18 cellular contexts compared by ENCODE assay signal in the genomic region with DNA sequence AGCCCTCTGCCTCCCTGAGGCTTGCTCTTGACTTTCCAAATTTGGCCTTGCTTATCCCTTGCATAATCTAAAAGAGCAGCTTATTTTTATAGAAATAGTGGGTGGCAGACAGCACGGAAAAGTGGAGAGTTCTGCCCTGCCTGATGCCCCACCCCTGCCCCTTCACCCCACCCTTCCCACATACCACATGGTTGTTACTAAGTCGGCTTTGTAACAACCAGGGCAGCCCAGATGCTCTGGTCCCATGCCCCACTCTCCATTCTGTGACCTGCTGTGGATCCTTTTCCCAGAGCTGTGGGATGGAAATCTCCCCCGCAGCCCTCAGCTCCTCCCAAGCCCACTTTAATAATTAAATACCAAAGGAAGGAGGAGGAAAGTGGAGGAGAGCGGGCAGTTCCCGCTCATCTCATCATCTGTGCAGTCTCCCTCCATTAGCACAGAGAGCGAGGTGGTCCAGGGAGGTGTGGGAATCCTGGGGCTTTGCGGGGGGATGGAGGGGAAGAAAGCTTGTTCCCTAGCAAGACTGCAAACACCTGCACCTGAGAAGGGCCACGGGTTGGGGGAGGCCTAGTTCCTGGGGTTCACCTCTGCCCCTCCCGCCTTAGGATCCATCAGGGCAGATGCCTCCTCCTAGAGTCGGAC. TPM values are rescaled to one million over a fixed set of nuclear protein-coding genes. Genes with fewer than 3 reads are reported as not detected.
DNase-seq lines count a peak whose midpoint lies in the region; ATAC-seq and TF ChIP-seq lines count a peak whose summit lies in the region.
"Had no signal": no experiment of that assay in that cellular context is flagged by ENCODE, and none has a peak within 500 bp of the region (broad histone marks: within the 10 kb centered on the region; RNA-seq: fewer than 3 reads in every experiment).

No MANE protein-coding gene starts in this region.

- peaks cover 5% of the 10 kb centered on the region for H3K36me3 Mint-ChIP-seq in osteocyte (ENCODE audit: unreplicated experiment)
- H3K36me3 Mint-ChIP-seq: activated naive CD8-positive, alpha-beta T cell treated with anti-CD3 and anti-CD28 coated beads for 36 hours; CD4-positive, alpha-beta memory T cell; stimulated activated naive B cell treated with anti-CD40 and anti-IgM and Interleukin-4, amounts not matched to agents 10 μg/mL and 1 μg/mL and 100 μg/mL, for 72 hours had no signal

- H3K4me3 ChIP-seq in breast epithelium, result no peak overlapping the region
- H3K4me3 ChIP-seq in mammary epithelial cell (replicated peaks in 1 of 3; ENCODE audit: insufficient read depth in 1 of 3, low read depth in 2 of 3, low read length in 3 of 3), result no peak overlapping the region
- no peak overlapping the region for H3K4me3 ChIP-seq in vagina

- H3K4me1 Mint-ChIP-seq in osteocyte (ENCODE audit: unreplicated experiment), result peaks cover 59% of the 10 kb centered on the region
- H3K4me1 Mint-ChIP-seq: activated CD4-positive, alpha-beta T cell treated with anti-CD3 and anti-CD28 coated beads for 36 hours; activated naive CD8-positive, alpha-beta T cell treated with anti-CD3 and anti-CD28 coated beads for 36 hours; central memory CD8-positive, alpha-beta T cell; stimulated activated naive B cell treated with anti-CD40 and anti-IgM and Interleukin-4, amounts not matched to agents 10 μg/mL and 1 μg/mL and 100 μg/mL, for 72 hours had no signal

- peak overlapping the region; percentile 97 for H3K27ac Mint-ChIP-seq in osteocyte (ENCODE audit: unreplicated experiment)
- H3K27ac Mint-ChIP-seq: activated CD4-positive, alpha-beta T cell treated with anti-CD3 and anti-CD28 coated beads for 36 hours; activated naive CD8-positive, alpha-beta T cell treated with anti-CD3 and anti-CD28 coated beads for 36 hours; CD4-positive, alpha-beta memory T cell; stimulated activated naive B cell treated with anti-CD40 and anti-IgM and Interleukin-4, amounts not matched to agents 10 μg/mL and 1 μg/mL and 100 μg/mL, for 72 hours had no signal

- CTCF ChIA-PET in mammary epithelial cell (lab: Charles Lee; ENCODE audit: low non-redundant PET), result no interaction called here

- TF ChIP-seq CTCF in breast epithelium (IDR thresholded peaks at IDR 0.05) (no peak), mammary epithelial cell (conservative IDR thresholded peaks at IDR 0.05 in 1 of 2, IDR thresholded peaks at IDR 0.05 in 1 of 2; ENCODE audit: extremely low read depth in 1 of 2, insufficient read depth in 1 of 2, low read depth in 1 of 2, low read length in 2 of 2) (no peak), osteocyte (IDR thresholded peaks at IDR 0.05) (no peak), vagina (IDR thresholded peaks at IDR 0.05) (no peak)

- H4K20me1 ChIP-seq in mammary epithelial cell (ENCODE audit: insufficient read depth, low read length), result no peaks in the 10 kb centered on the region

- no peak overlapping the region for H3K4me2 ChIP-seq in mammary epithelial cell (ENCODE audit: insufficient read depth, low read depth, low read length)

- no peaks in the 10 kb centered on the region for H3K9me3 Mint-ChIP-seq in osteocyte (ENCODE audit: unreplicated experiment)
- H3K9me3 Mint-ChIP-seq: activated naive CD8-positive, alpha-beta T cell treated with anti-CD3 and anti-CD28 coated beads for 36 hours; CD4-positive, alpha-beta memory T cell; central memory CD8-positive, alpha-beta T cell; stimulated activated naive B cell treated with anti-CD40 and anti-IgM and Interleukin-4, amounts not matched to agents 10 μg/mL and 1 μg/mL and 100 μg/mL, for 72 hours had no signal

- no peaks in the 10 kb centered on the region for H3K9me3 ChIP-seq in breast epithelium
- no peaks in the 10 kb centered on the region for H3K9me3 ChIP-seq in mammary epithelial cell (replicated peaks; ENCODE audit: insufficient read depth, low read length)
- H3K9me3 ChIP-seq in vagina, result no peaks in the 10 kb centered on the region

- no peak for ATAC-seq in HG02759 (IDR thresholded peaks at IDR 0.05; ENCODE audit: unreplicated experiment)
- ATAC-seq: activated CD4-positive, alpha-beta T cell treated with anti-CD3 and anti-CD28 coated beads for 36 hours; stimulated activated naive B cell treated with anti-CD40 and anti-IgM and Interleukin-4, amounts not matched to agents 10 μg/mL and 1 μg/mL and 100 μg/mL, for 72 hours had no signal

- DNase-seq in breast epithelium (ENCODE audit: low spot score in 2 of 2) (peak in 1 of 2 donors; percentile 30), mammary epithelial cell (no peak), fibroblast of gingiva (ENCODE audit: low read depth) (peak; percentile 71), osteocyte (ENCODE audit: extremely low spot score, unreplicated experiment) (no peak), vagina (ENCODE audit: extremely low spot score in 2 of 2) (no peak), NCI-H226 (no peak), KG1 (lab: John Stamatoyannopoulos, UW) (no peak)
- DNase-seq: activated CD4-positive, alpha-beta T cell treated with anti-CD3 and anti-CD28 coated beads for 36 hours; activated naive CD8-positive, alpha-beta T cell treated with anti-CD3 and anti-CD28 coated beads for 36 hours; CD4-positive, alpha-beta memory T cell; EL; NCI-H1105 treated with DMSO at 0.1 percent for 48 hours; NCI-H345; stimulated activated naive B cell treated with anti-CD40 and anti-IgM and Interleukin-4, amounts not matched to agents 10 μg/mL and 1 μg/mL and 100 μg/mL, for 72 hours had no signal

- TF ChIP-seq POLR2A in breast epithelium (IDR thresholded peaks at IDR 0.05) (no peak), vagina (IDR thresholded peaks at IDR 0.05) (no peak)

- no peak overlapping the region for H3K4me3 Mint-ChIP-seq in osteocyte (ENCODE audit: unreplicated experiment)
- H3K4me3 Mint-ChIP-seq: activated CD4-positive, alpha-beta T cell treated with anti-CD3 and anti-CD28 coated beads for 36 hours; activated naive CD8-positive, alpha-beta T cell treated with anti-CD3 and anti-CD28 coated beads for 36 hours; CD4-positive, alpha-beta memory T cell; central memory CD8-positive, alpha-beta T cell; stimulated activated naive B cell treated with anti-CD40 and anti-IgM and Interleukin-4, amounts not matched to agents 10 μg/mL and 1 μg/mL and 100 μg/mL, for 72 hours had no signal

- WGBS in mammary epithelial cell (ENCODE audit: low coverage, missing lambda C conversion rate), result no CpG with 5 or more reads among the region's 10 CpGs

- intact Hi-C loops in breast epithelium (cut with DNase I; ENCODE audit: low total_unique reads), result no loop called here
- intact Hi-C loops in mammary epithelial cell (cut with micrococcal nuclease), result no loop called here
- intact Hi-C loops in vagina (cut with DNase I), result loop anchor here (5.0 kb wide), 1 partner anchor 55 kb away; no protein-coding TSS in a partner anchor

- H2AFZ ChIP-seq in mammary epithelial cell (ENCODE audit: low read depth, low read length), result no peak overlapping the region

- H3K4me1 ChIP-seq in breast epithelium (no peaks in the 10 kb centered on the region), mammary epithelial cell (ENCODE audit: insufficient read depth, low read length) (peaks cover 11% of the 10 kb centered on the region), vagina (peaks cover 75% of the 10 kb centered on the region)

- peak overlapping the region; percentile 78 to 79 for H3K27ac ChIP-seq in breast epithelium
- no peak overlapping the region for H3K27ac ChIP-seq in mammary epithelial cell (ENCODE audit: insufficient read depth, low read depth, low read length)
- peak overlapping the region; percentile 82 for H3K27ac ChIP-seq in vagina

- BruUV-seq in mammary epithelial cell (replicated peaks; lab: Mats Ljungman, UMichigan), result no TSS peak

- H3K27me3 ChIP-seq in breast epithelium (no peaks in the 10 kb centered on the region), mammary epithelial cell (ENCODE audit: insufficient read depth, low read length) (no peaks in the 10 kb centered on the region), vagina (no peaks in the 10 kb centered on the region)

- no peak overlapping the region for H3K9ac ChIP-seq in mammary epithelial cell (ENCODE audit: insufficient read depth, low read length)

- in situ Hi-C loops in mammary epithelial cell (cut with MboI; ENCODE audit: low sequenced_read_pairs in 2 of 2), result no loop called here

- H3K79me2 ChIP-seq in mammary epithelial cell (ENCODE audit: insufficient read depth, low read length), result no peaks in the 10 kb centered on the region

- dilution Hi-C loops in mammary epithelial cell (cut with HindIII; ENCODE audit: low sequenced_read_pairs), result no loop called here

- H3K27me3 Mint-ChIP-seq in osteocyte (ENCODE audit: unreplicated experiment), result no peaks in the 10 kb centered on the region
- H3K27me3 Mint-ChIP-seq: activated CD4-positive, alpha-beta T cell treated with anti-CD3 and anti-CD28 coated beads for 36 hours had no signal

- H3K36me3 ChIP-seq in breast epithelium, result no peaks in the 10 kb centered on the region
- H3K36me3 ChIP-seq in mammary epithelial cell (ENCODE audit: insufficient read depth, low read length), result no peaks in the 10 kb centered on the region
- peaks cover 5 to 17% of the 10 kb centered on the region in 2 donors for H3K36me3 ChIP-seq in vagina

RNA-seq across cellular contexts. Expression of a gene that starts 10.8 kb away (rescaled TPM):
- total RNA-seq in breast epithelium, result 10 to 100 TPM in 2 of 3 donors, 1 to 10 TPM in 1; 5.9 to 21.3 (median 12.9) TPM
- under 1 TPM in 1 of 2 donors, not detected in 1; 0.33 TPM for total RNA-seq in mammary epithelial cell
- polyA plus RNA-seq in mammary epithelial cell, result 0.08 TPM
- 2.3 TPM for polyA minus RNA-seq in mammary epithelial cell
- 7.0 and 8.4 TPM in 2 replicates for total RNA-seq in osteocyte
- 84.5 TPM for total RNA-seq in vagina
- total RNA-seq: activated CD4-positive, alpha-beta T cell treated with anti-CD3 and anti-CD28 coated beads for 36 hours; activated naive CD8-positive, alpha-beta T cell treated with anti-CD3 and anti-CD28 coated beads for 36 hours; CD4-positive, alpha-beta memory T cell; endothelial cell of umbilical vein had no signal
- polyA plus RNA-seq: CD4-positive, alpha-beta memory T cell; endothelial cell of umbilical vein; neural cell had no signal

RNA-seq across cellular contexts. Expression of a gene that starts 21.4 kb away (rescaled TPM):
- total RNA-seq in breast epithelium (not detected), mammary epithelial cell (not detected), osteocyte (not detected in 2 replicates), vagina (not detected)
- polyA plus RNA-seq in mammary epithelial cell, result not detected
- polyA minus RNA-seq in mammary epithelial cell, result not detected
- total RNA-seq: activated CD4-positive, alpha-beta T cell treated with anti-CD3 and anti-CD28 coated beads for 36 hours; activated naive CD8-positive, alpha-beta T cell treated with anti-CD3 and anti-CD28 coated beads for 36 hours; CD4-positive, alpha-beta memory T cell; endothelial cell of umbilical vein had no signal
- polyA plus RNA-seq: endothelial cell of umbilical vein, neural cell had no signal

RNA-seq across cellular contexts. Expression of a gene that starts 46.5 kb away (rescaled TPM):
- total RNA-seq in breast epithelium (10 to 100 TPM; 13.0 to 18.0 (median 13.8) TPM), mammary epithelial cell (10 to 100 TPM; 12.7 to 16.1 TPM), osteocyte (21.0 and 22.4 TPM in 2 replicates), vagina (21.1 TPM)
- polyA plus RNA-seq in mammary epithelial cell, result 10.7 TPM
- polyA minus RNA-seq in mammary epithelial cell, result 12.0 TPM
